14 cellular contexts compared by ENCODE assay signal in the genomic region with DNA sequence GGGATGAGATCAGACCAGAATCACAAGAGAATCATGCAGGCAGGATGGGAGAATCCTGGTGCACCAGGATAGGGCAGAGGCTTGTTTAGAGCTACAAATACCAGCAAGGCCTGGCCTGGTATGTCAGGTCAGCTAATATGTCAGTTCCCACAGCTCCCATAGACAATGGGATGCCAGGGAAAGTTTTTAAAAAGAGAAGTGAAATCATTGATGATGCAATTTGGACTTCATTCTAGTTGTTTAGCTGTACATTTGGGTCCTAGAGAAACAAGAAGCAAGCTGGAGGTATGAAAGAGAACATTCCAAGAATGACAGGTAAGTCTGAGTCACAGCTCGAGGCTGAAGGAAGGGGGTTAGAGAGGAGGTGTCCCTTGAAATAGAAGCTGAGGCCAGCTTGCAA. TPM values are rescaled to one million over a fixed set of nuclear protein-coding genes. Genes with fewer than 3 reads are reported as not detected.
A peak's percentile ranks its signal among the peaks of the same experiment; 100 is the strongest.
DNase-seq lines count a peak whose midpoint lies in the region; ATAC-seq and TF ChIP-seq lines count a peak whose summit lies in the region.
"Had no signal": no experiment of that assay in that cellular context is flagged by ENCODE, and none has a peak within 500 bp of the region (broad histone marks: within the 10 kb centered on the region; RNA-seq: fewer than 3 reads in every experiment).

No MANE protein-coding gene starts in this region.

- DNase-seq in left cardiac atrium = no peak
- DNase-seq in Right ventricle myocardium inferior (ENCODE audit: missing footprints) = no peak
- no peak for DNase-seq in esophagus muscularis mucosa (ENCODE audit: extremely low spot score)
- no peak for DNase-seq in tibial artery
- DNase-seq in NCI-H2171 (lab: John Stamatoyannopoulos, UW) = no peak
- no peak for DNase-seq in UCSD-AML1 (lab: John Stamatoyannopoulos, UW; ENCODE audit: unreplicated experiment)
- DNase-seq: ACHN; effector memory CD8-positive, alpha-beta T cell; Kasumi-1; NCI-H524 treated with DMSO at 0.1 percent for 48 hours; SW 1271 had no signal

- H3K27me3 ChIP-seq in esophagus muscularis mucosa (no peaks in the 10 kb centered on the region), tibial artery (no peaks in the 10 kb centered on the region)

- WGBS in esophagus muscularis mucosa = 40% methylated on average over 1 of the region's 1 CpG

- TF ChIP-seq POLR2A in esophagus muscularis mucosa (IDR thresholded peaks at IDR 0.05; ENCODE audit: low read depth) = no peak

- H3K4me3 ChIP-seq in esophagus muscularis mucosa (no peak overlapping the region), tibial artery (no peak overlapping the region)

- ATAC-seq in left cardiac atrium (peak; percentile 21 to 40), Right ventricle myocardium inferior (no peak), HG03457 (IDR thresholded peaks at IDR 0.05; ENCODE audit: unreplicated experiment) (peak; percentile 55), HG03139 (IDR thresholded peaks at IDR 0.05; ENCODE audit: unreplicated experiment) (no peak)
- ATAC-seq: activated naive CD4-positive, alpha-beta T cell treated with anti-CD3 and anti-CD28 coated beads, Interleukin-2, amount 50 U/mL, for 72 hours; effector memory CD8-positive, alpha-beta T cell had no signal

- TF ChIP-seq EP300 in esophagus muscularis mucosa (IDR thresholded peaks at IDR 0.05) = no peak

- intact Hi-C loops in left cardiac atrium (cut with DNase I) = no loop called here
- intact Hi-C loops in Right ventricle myocardium inferior (cut with DNase I) = no loop called here
- intact Hi-C loops in esophagus muscularis mucosa (cut with DNase I) = no loop called here
- intact Hi-C loops in tibial artery (cut with DNase I; ENCODE audit: low total_unique reads) = no loop called here

- no peaks in the 10 kb centered on the region for H3K36me3 ChIP-seq in esophagus muscularis mucosa
- no peaks in the 10 kb centered on the region for H3K36me3 ChIP-seq in tibial artery

- H3K9me3 ChIP-seq in esophagus muscularis mucosa = no peaks in the 10 kb centered on the region
- no peaks in the 10 kb centered on the region for H3K9me3 ChIP-seq in tibial artery

- H3K27ac ChIP-seq in esophagus muscularis mucosa (replicated peaks in 1 of 4) (peak overlapping the region in 3 of 4 donors; percentile 8 to 61 (median 9)), tibial artery (peak overlapping the region; percentile 39 to 74)

- H3K4me1 ChIP-seq in esophagus muscularis mucosa (peaks cover 14 to 39% (median 33%) of the 10 kb centered on the region in 4 donors), tibial artery (peaks cover 0 to 62% (median 33%) of the 10 kb centered on the region in 4 donors)

- no peak for TF ChIP-seq CTCF in esophagus muscularis mucosa (IDR thresholded peaks at IDR 0.05)
- TF ChIP-seq CTCF in tibial artery (IDR thresholded peaks at IDR 0.05) = no peak

RNA-seq across cellular contexts. Expression of a gene that starts 45.2 kb away (rescaled TPM):
- under 1 TPM in 1 of 2 donors, not detected in 1; 0.56 TPM for total RNA-seq in left cardiac atrium
- total RNA-seq in Right ventricle myocardium inferior = 0.60 TPM
- total RNA-seq in esophagus muscularis mucosa = 1 to 10 TPM in 1 of 4 donors, under 1 TPM in 1, not detected in 2; 0.80 to 2.5 TPM
- total RNA-seq: activated naive CD4-positive, alpha-beta T cell treated with anti-CD3 and anti-CD28 coated beads, Interleukin-2, amount 50 U/mL, for 72 hours had no signal

Comparison
In these comparisons a context has a peak if more than half of its experiments do, and no peak if none do; other contexts are left out.
1. ATAC-seq: peak in left cardiac atrium (2 of 2) and HG03457 (single experiment); none in Right ventricle myocardium inferior (single experiment) and HG03139 (single experiment).